ENCODE assay signal across 8 cellular contexts in genomic region chr12:110689601-110690430, GRCh38. TPM values are rescaled to one million over a fixed set of nuclear protein-coding genes. Genes with fewer than 3 reads are reported as not detected.
DNase-seq lines count a peak whose midpoint lies in the region; ATAC-seq and TF ChIP-seq lines count a peak whose summit lies in the region.

No MANE protein-coding gene starts in this region.

- H3K27ac Mint-ChIP-seq in naive thymus-derived CD8-positive, alpha-beta T cell: peak overlapping the region; percentile 73 to 95 (median 91)
- peak overlapping the region; percentile 70 for H3K27ac Mint-ChIP-seq in type B pancreatic cell

- peak; percentile 50 for DNase-seq in activated CD4-positive, alpha-beta T cell treated with anti-CD3 and anti-CD28 coated beads for 48 hours
- DNase-seq in effector memory CD4-positive, alpha-beta T cell: peak; percentile 9 to 14 (median 11)
- DNase-seq in naive thymus-derived CD8-positive, alpha-beta T cell: peak in 9 of 10 donors; percentile 6 to 73 (median 33)
- DNase-seq in type B pancreatic cell (ENCODE audit: extremely low spot score, unreplicated experiment) (no peak), NCI-H526 treated with DMSO at 0.1 percent for 48 hours (lab: John Stamatoyannopoulos, UW) (no peak), COLO829 (ENCODE audit: low spot score) (no peak)

- H3K4me1 Mint-ChIP-seq in naive thymus-derived CD8-positive, alpha-beta T cell: peaks cover 19 to 75% (median 39%) of the 10 kb centered on the region in 4 donors
- H3K4me1 Mint-ChIP-seq in type B pancreatic cell (ENCODE audit: unreplicated experiment): peaks cover 14% of the 10 kb centered on the region

- ATAC-seq in GM18858 (IDR thresholded peaks at IDR 0.05; ENCODE audit: unreplicated experiment) (peak; percentile 33), HG03097 (IDR thresholded peaks at IDR 0.05; ENCODE audit: low FRiP score, unreplicated experiment) (peak; percentile 50)
- peak; percentile 78 to 81 for ATAC-seq in naive thymus-derived CD8-positive, alpha-beta T cell

- H3K4me3 ChIP-seq in effector memory CD4-positive, alpha-beta T cell (ENCODE audit: insufficient read depth, low read depth, low read length, poor library complexity, severe bottlenecking): peak overlapping the region; percentile 66

- H3K9me3 Mint-ChIP-seq in naive thymus-derived CD8-positive, alpha-beta T cell: peaks cover 0 to 1% (median 0%) of the 10 kb centered on the region in 9 donors
- no peaks in the 10 kb centered on the region for H3K9me3 Mint-ChIP-seq in type B pancreatic cell

- H3K27me3 Mint-ChIP-seq in naive thymus-derived CD8-positive, alpha-beta T cell: no peaks in the 10 kb centered on the region
- peaks cover 42% of the 10 kb centered on the region for H3K27me3 Mint-ChIP-seq in type B pancreatic cell

- H3K27ac ChIP-seq in effector memory CD4-positive, alpha-beta T cell (ENCODE audit: insufficient read depth, low read length, poor library complexity, severe bottlenecking): peak overlapping the region; percentile 53

- peaks cover 14% of the 10 kb centered on the region for H3K4me1 ChIP-seq in effector memory CD4-positive, alpha-beta T cell (ENCODE audit: control insufficient read depth, insufficient read depth, low read length, poor library complexity, severe bottlenecking)

- H3K36me3 ChIP-seq in effector memory CD4-positive, alpha-beta T cell (ENCODE audit: control insufficient read depth, insufficient read depth, low read length): no peaks in the 10 kb centered on the region

- H3K27me3 ChIP-seq in effector memory CD4-positive, alpha-beta T cell (replicated peaks; ENCODE audit: control insufficient read depth, insufficient read depth, low read length, poor library complexity, severe bottlenecking): no peaks in the 10 kb centered on the region

- no peaks in the 10 kb centered on the region for H3K9me3 ChIP-seq in effector memory CD4-positive, alpha-beta T cell (ENCODE audit: control insufficient read depth, low read length)

- H3K36me3 Mint-ChIP-seq in naive thymus-derived CD8-positive, alpha-beta T cell: peaks cover 8 to 17% (median 8%) of the 10 kb centered on the region in 3 donors
- no peaks in the 10 kb centered on the region for H3K36me3 Mint-ChIP-seq in type B pancreatic cell

- POLR2A ChIA-PET in naive thymus-derived CD8-positive, alpha-beta T cell (lab: Charles Lee): interaction anchor here (0.7 to 2.6 kb wide), 13 partner anchors 11 to 258 kb away, joined by 3 to 24 read pairs (median 4); partner anchors contain the start of genes ARPC3, FAM216A, GPN3 and TCTN1

- no peak for TF ChIP-seq CTCF in type B pancreatic cell (conservative IDR thresholded peaks at IDR 0.05)

- peak overlapping the region; percentile 85 to 98 (median 92) for H3K4me3 Mint-ChIP-seq in naive thymus-derived CD8-positive, alpha-beta T cell
- peak overlapping the region; percentile 92 for H3K4me3 Mint-ChIP-seq in type B pancreatic cell

RNA-seq across cellular contexts. Expression of gene HVCN1, which starts 0.9 kb away (rescaled TPM):
- 10 to 100 TPM; 21.0 to 21.2 TPM for total RNA-seq in naive thymus-derived CD8-positive, alpha-beta T cell
- 10 to 100 TPM; 17.3 to 24.5 (median 20.1) TPM for polyA plus RNA-seq in naive thymus-derived CD8-positive, alpha-beta T cell
- 0.64 and 3.1 TPM in 2 replicates for total RNA-seq in type B pancreatic cell (ENCODE audit: low replicate concordance)

RNA-seq across cellular contexts. Expression of gene PPP1CC, which starts 52.9 kb away (rescaled TPM):
- 100 to 1,000 TPM; 127 to 141 TPM for total RNA-seq in naive thymus-derived CD8-positive, alpha-beta T cell
- 100 to 1,000 TPM; 112 to 150 (median 119) TPM for polyA plus RNA-seq in naive thymus-derived CD8-positive, alpha-beta T cell
- total RNA-seq in type B pancreatic cell (ENCODE audit: low replicate concordance): 135 and 174 TPM in 2 replicates

Comparison
In these comparisons a context has a peak if more than half of its experiments do, and no peak if none do; other contexts are left out.
1. DNase-seq: peak in activated CD4-positive, alpha-beta T cell treated with anti-CD3 and anti-CD28 coated beads for 48 hours (single experiment), effector memory CD4-positive, alpha-beta T cell (3 of 3) and naive thymus-derived CD8-positive, alpha-beta T cell (9 of 10); none in type B pancreatic cell (single experiment), NCI-H526 treated with DMSO at 0.1 percent for 48 hours (single experiment) and COLO829 (single experiment).
2. Peak in every context shown above with its lines, with median percentiles within 50 percentile points of each other: ATAC-seq.